Comparison of ENCODE assay signal across 9 cellular contexts in the genomic region with DNA sequence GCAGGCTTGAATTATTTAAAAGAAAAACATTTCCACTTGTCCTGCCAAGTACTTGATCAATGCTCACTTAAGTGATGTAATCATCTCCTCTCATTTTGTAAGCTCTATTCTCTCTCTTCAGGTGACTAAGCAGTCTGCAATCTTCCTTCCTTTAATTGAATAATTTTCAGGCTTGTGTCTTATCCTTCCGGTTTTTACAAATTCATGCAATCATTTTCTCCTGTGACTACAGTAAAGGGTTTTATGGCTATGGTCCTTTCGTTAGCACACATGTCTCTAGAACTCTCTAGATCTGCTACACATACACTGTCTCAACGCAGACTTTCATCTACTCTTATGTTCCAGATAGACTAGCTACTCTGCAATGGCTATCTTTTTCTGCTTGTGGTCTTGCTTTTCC. TPM values are rescaled to one million over a fixed set of nuclear protein-coding genes. Genes with fewer than 3 reads are reported as not detected.
A peak's percentile ranks its signal among the peaks of the same experiment; 100 is the strongest.
DNase-seq lines count a peak whose midpoint lies in the region; ATAC-seq, FAIRE-seq and TF ChIP-seq lines count a peak whose summit lies in the region.
"Had no signal": no experiment of that assay in that cellular context is flagged by ENCODE, and none has a peak within 500 bp of the region (broad histone marks: within the 10 kb centered on the region; RNA-seq: fewer than 3 reads in every experiment).

No MANE protein-coding gene starts in this region.

- TF ChIP-seq CTCF in astrocyte (IDR thresholded peaks at IDR 0.05; ENCODE audit: insufficient read depth, low read depth, low read length): no peak
- TF ChIP-seq CTCF in mucosa of descending colon (IDR thresholded peaks at IDR 0.05): no peak

- H3K27me3 ChIP-seq in astrocyte (ENCODE audit: insufficient read depth, low read length): no peaks in the 10 kb centered on the region
- no peaks in the 10 kb centered on the region for H3K27me3 ChIP-seq in mesenchymal stem cell (ENCODE audit: control insufficient read depth in 1 of 2, insufficient read depth in 1 of 2, low read length in 2 of 2)

- no peaks in the 10 kb centered on the region for H3K27me3 Mint-ChIP-seq in astrocyte (ENCODE audit: low read depth, unreplicated experiment)
- H3K27me3 Mint-ChIP-seq in activated CD8-positive, alpha-beta memory T cell treated with anti-CD3 and anti-CD28 coated beads, Interleukin-2, amount 10 ng/mL, durations not matched to agents 7 days and 5 days: peaks cover 12% of the 10 kb centered on the region

- H4K91ac ChIP-seq in mesenchymal stem cell (ENCODE audit: low read length): no peak overlapping the region

- 53% methylated on average over 3 of the region's 3 CpGs for WGBS in mesenchymal stem cell

- H3K14ac ChIP-seq in mesenchymal stem cell (ENCODE audit: low read length in 2 of 2): no peak overlapping the region

- H2AFZ ChIP-seq in astrocyte (ENCODE audit: low read depth, low read length) (no peak overlapping the region), mesenchymal stem cell (ENCODE audit: low read depth, low read length) (no peak overlapping the region)

- peak overlapping the region; percentile 27 for H3K4me2 ChIP-seq in astrocyte (ENCODE audit: low read length)
- no peak overlapping the region for H3K4me2 ChIP-seq in mesenchymal stem cell (ENCODE audit: low read length, poor library complexity, severe bottlenecking)

- H4K20me1 ChIP-seq in astrocyte (ENCODE audit: insufficient read depth, low read length): no peaks in the 10 kb centered on the region

- no peaks in the 10 kb centered on the region for H3K36me3 ChIP-seq in astrocyte (ENCODE audit: insufficient read depth, low read length)
- no peaks in the 10 kb centered on the region for H3K36me3 ChIP-seq in mesenchymal stem cell (ENCODE audit: control insufficient read depth in 1 of 2, insufficient read depth in 2 of 2, low read depth in 1 of 2, low read length in 2 of 2)
- no peaks in the 10 kb centered on the region for H3K36me3 ChIP-seq in mucosa of descending colon (ENCODE audit: low read depth)

- H3K18ac ChIP-seq in mesenchymal stem cell (ENCODE audit: low read depth in 1 of 2, low read length in 2 of 2): no peak overlapping the region

- H3K27ac Mint-ChIP-seq in astrocyte (ENCODE audit: unreplicated experiment): peak overlapping the region; percentile 90
- no peak overlapping the region for H3K27ac Mint-ChIP-seq in activated CD8-positive, alpha-beta memory T cell treated with anti-CD3 and anti-CD28 coated beads, Interleukin-2, amount 10 ng/mL, durations not matched to agents 7 days and 5 days
- H3K27ac Mint-ChIP-seq: activated T-helper 2 cell treated with anti-CD3 and anti-CD28 coated beads, Interferon-gamma antibody, Interleukin-2, Interleukin-4, amounts not matched to agents 10 μg/mL and 5 μg/mL and 100 μg/mL, durations not matched to agents 14 hours and 24 hours and 36 hours had no signal

- peak overlapping the region; percentile 34 for H3K4me3 Mint-ChIP-seq in astrocyte (ENCODE audit: unreplicated experiment)
- H3K4me3 Mint-ChIP-seq in activated CD8-positive, alpha-beta memory T cell treated with anti-CD3 and anti-CD28 coated beads, Interleukin-2, amount 10 ng/mL, durations not matched to agents 7 days and 5 days: no peak overlapping the region

- no peak overlapping the region for H2BK15ac ChIP-seq in mesenchymal stem cell (ENCODE audit: low read depth, poor library complexity, severe bottlenecking)

- H3K4ac ChIP-seq in mesenchymal stem cell (ENCODE audit: low read depth in 1 of 2, low read length in 2 of 2): no peak overlapping the region

- intact Hi-C loops in mucosa of descending colon (cut with DNase I, micrococcal nuclease): no loop called here

- H3K4me1 Mint-ChIP-seq in astrocyte (ENCODE audit: low read depth, unreplicated experiment): peaks cover 45% of the 10 kb centered on the region
- H3K4me1 Mint-ChIP-seq in activated CD8-positive, alpha-beta memory T cell treated with anti-CD3 and anti-CD28 coated beads, Interleukin-2, amount 10 ng/mL, durations not matched to agents 7 days and 5 days: peaks cover 32% of the 10 kb centered on the region

- no peaks in the 10 kb centered on the region for H3K79me2 ChIP-seq in astrocyte (ENCODE audit: insufficient read depth, low read length)

- no peak overlapping the region for H3K9ac ChIP-seq in astrocyte (ENCODE audit: low read length)
- H3K9ac ChIP-seq in mesenchymal stem cell (ENCODE audit: low read length): peak overlapping the region; percentile 42

- H3K79me1 ChIP-seq in mesenchymal stem cell (replicated peaks; ENCODE audit: low read length, poor library complexity, severe bottlenecking): no peaks in the 10 kb centered on the region

- CTCF ChIA-PET in activated CD8-positive, alpha-beta memory T cell treated with anti-CD3 and anti-CD28 coated beads, Interleukin-2, amount 10 ng/mL, durations not matched to agents 7 days and 5 days (lab: Charles Lee): interaction anchor here (1.0 to 2.7 kb wide), 5 partner anchors 11 to 47 kb away, joined by 3 to 12 read pairs (median 3); no protein-coding TSS in a partner anchor

- ATAC-seq in mucosa of descending colon: no peak
- ATAC-seq in activated CD8-positive, alpha-beta memory T cell treated with anti-CD3 and anti-CD28 coated beads, Interleukin-2, amount 10 ng/mL, durations not matched to agents 7 days and 5 days: no peak

- no peaks in the 10 kb centered on the region for H3K9me3 ChIP-seq in astrocyte (ENCODE audit: insufficient read depth, low read depth, low read length)
- no peaks in the 10 kb centered on the region for H3K9me3 ChIP-seq in mesenchymal stem cell (ENCODE audit: control insufficient read depth, low read length)
- no peaks in the 10 kb centered on the region for H3K9me3 ChIP-seq in mucosa of descending colon

- H3K23ac ChIP-seq in mesenchymal stem cell (ENCODE audit: low read length in 2 of 2): no peak overlapping the region

- DNase-seq in DMS153 (lab: John Stamatoyannopoulos, UW) (peak; percentile 11), NCI-H146 (lab: John Stamatoyannopoulos, UW) (peak; percentile 24), astrocyte (ENCODE audit: low read depth) (peak; percentile 93), mesenchymal stem cell (peak; percentile 85), mucosa of descending colon (no peak), KG1 (lab: John Stamatoyannopoulos, UW) (no peak)
- no peak for DNase-seq in NK-92 treated with Interleukin-12 subunit alpha and Interleukin-12 subunit beta, amount 100 ng/mL, for 24 hours (lab: John Stamatoyannopoulos, UW)
- DNase-seq in activated CD8-positive, alpha-beta memory T cell treated with anti-CD3 and anti-CD28 coated beads, Interleukin-2, amount 10 ng/mL, durations not matched to agents 7 days and 5 days: no peak

- H3K9me3 Mint-ChIP-seq in astrocyte (ENCODE audit: unreplicated experiment): no peaks in the 10 kb centered on the region
- H3K9me3 Mint-ChIP-seq in activated CD8-positive, alpha-beta memory T cell treated with anti-CD3 and anti-CD28 coated beads, Interleukin-2, amount 10 ng/mL, durations not matched to agents 7 days and 5 days (ENCODE audit: low read depth): peaks cover 2% of the 10 kb centered on the region
- H3K9me3 Mint-ChIP-seq: activated T-helper 2 cell treated with anti-CD3 and anti-CD28 coated beads, Interferon-gamma antibody, Interleukin-2, Interleukin-4, amounts not matched to agents 10 μg/mL and 5 μg/mL and 100 μg/mL, durations not matched to agents 14 hours and 24 hours and 36 hours had no signal

- no peak overlapping the region for H2BK5ac ChIP-seq in mesenchymal stem cell (ENCODE audit: low read depth, low read length, poor library complexity, severe bottlenecking)

- H3K36me3 Mint-ChIP-seq in astrocyte (ENCODE audit: low read depth, unreplicated experiment): no peaks in the 10 kb centered on the region
- peaks cover 3% of the 10 kb centered on the region for H3K36me3 Mint-ChIP-seq in activated CD8-positive, alpha-beta memory T cell treated with anti-CD3 and anti-CD28 coated beads, Interleukin-2, amount 10 ng/mL, durations not matched to agents 7 days and 5 days

- peaks cover 27% of the 10 kb centered on the region for H3K4me1 ChIP-seq in astrocyte (ENCODE audit: insufficient read depth, low read length)
- peaks cover 11% of the 10 kb centered on the region for H3K4me1 ChIP-seq in mesenchymal stem cell (ENCODE audit: control insufficient read depth, insufficient read depth, low read depth, low read length)
- no peaks in the 10 kb centered on the region for H3K4me1 ChIP-seq in mucosa of descending colon (ENCODE audit: low read depth)

- H3K27ac ChIP-seq in astrocyte (ENCODE audit: low read depth, low read length): no peak overlapping the region
- peak overlapping the region; percentile 64 for H3K27ac ChIP-seq in mesenchymal stem cell (ENCODE audit: low read length, poor library complexity, severe bottlenecking)

- H2BK12ac ChIP-seq in mesenchymal stem cell (ENCODE audit: low read length in 2 of 2): no peak overlapping the region

- H4K8ac ChIP-seq in mesenchymal stem cell (ENCODE audit: low read length): no peak overlapping the region

- no peak overlapping the region for H3K4me3 ChIP-seq in astrocyte (ENCODE audit: insufficient read depth, low read depth, low read length)
- H3K4me3 ChIP-seq in mesenchymal stem cell (ENCODE audit: insufficient read depth in 1 of 2, low read depth in 1 of 2, low read length in 2 of 2): no peak overlapping the region
- H3K4me3 ChIP-seq in mucosa of descending colon: no peak overlapping the region

- peak; percentile 26 for FAIRE-seq in astrocyte (lab: Jason Lieb, UNC)

- peak overlapping the region; percentile 10 for H2AK5ac ChIP-seq in mesenchymal stem cell (ENCODE audit: low read length, severe bottlenecking)

- no peak overlapping the region for H2BK120ac ChIP-seq in mesenchymal stem cell (ENCODE audit: low read depth, low read length)

RNA-seq across cellular contexts. Expression of gene UPB1, which starts 12.5 kb away (rescaled TPM):
- total RNA-seq in astrocyte (0.30 TPM in 1 of 2 replicates, not detected in the other), mucosa of descending colon (under 1 TPM; 0.16 to 0.20 (median 0.19) TPM)
- 0.06 TPM for polyA plus RNA-seq in mesenchymal stem cell (2013, experiment 1 of 2)
- polyA plus RNA-seq in mesenchymal stem cell (2013, experiment 2 of 2): 0.04 TPM
- under 1 TPM; 0.09 to 0.14 TPM for total RNA-seq in activated CD8-positive, alpha-beta memory T cell treated with anti-CD3 and anti-CD28 coated beads, Interleukin-2, amount 10 ng/mL, durations not matched to agents 7 days and 5 days

RNA-seq across cellular contexts. Expression of gene ADORA2A, which starts 55.2 kb away (rescaled TPM):
- 2.2 and 3.9 TPM in 2 replicates for total RNA-seq in astrocyte
- 1.0 TPM for polyA plus RNA-seq in mesenchymal stem cell (2013, experiment 1 of 2)
- 1.1 TPM for polyA plus RNA-seq in mesenchymal stem cell (2013, experiment 2 of 2)
- 1 to 10 TPM; 2.1 to 4.0 (median 3.6) TPM for total RNA-seq in mucosa of descending colon
- 10 to 100 TPM; 19.7 to 21.1 TPM for total RNA-seq in activated CD8-positive, alpha-beta memory T cell treated with anti-CD3 and anti-CD28 coated beads, Interleukin-2, amount 10 ng/mL, durations not matched to agents 7 days and 5 days

Comparison
In these comparisons a context has a peak if more than half of its experiments do, and no peak if none do; other contexts are left out.
1. DNase-seq: peak in DMS153 (single experiment), NCI-H146 (single experiment), astrocyte (single experiment) and mesenchymal stem cell (single experiment); none in NK-92 treated with Interleukin-12 subunit alpha and Interleukin-12 subunit beta, amount 100 ng/mL, for 24 hours (single experiment), mucosa of descending colon (0 of 3), activated CD8-positive, alpha-beta memory T cell treated with anti-CD3 and anti-CD28 coated beads, Interleukin-2, amount 10 ng/mL, durations not matched to agents 7 days and 5 days (single experiment) and KG1 (single experiment).